1 cellular context compared by ENCODE assay signal in genomic region chr4:172998527-172999469, GRCh38.
TF ChIP-seq lines count a peak whose summit lies in the region.

No MANE protein-coding gene starts in this region.

TF ChIP-seq in K562, 482 proteins besides CTCF, POLR2A, EP300 and RAD21 (continued from another document and continues in another):
- no peak for TF ChIP-seq ZNF609 (CRISPR knock-in tag; IDR thresholded peaks at IDR 0.05; ENCODE audit: borderline replicate concordance)
- no peak for TF ChIP-seq BRF2 (IDR thresholded peaks at IDR 0.05; ENCODE audit: borderline replicate concordance, insufficient read depth, insufficient read length)
- no peak for TF ChIP-seq PRMT5 (CRISPR knock-in tag; IDR thresholded peaks at IDR 0.05)
- TF ChIP-seq ESRRA (IDR thresholded peaks at IDR 0.05; ENCODE audit: borderline replicate concordance, low read depth): peak; percentile 71
- TF ChIP-seq ZNF512 (tag; IDR thresholded peaks at IDR 0.05): no peak
- TF ChIP-seq DNMT1 (IDR thresholded peaks at IDR 0.05): no peak
- no peak for TF ChIP-seq ID3 (CRISPR knock-in tag; IDR thresholded peaks at IDR 0.05)
- peak; percentile 74 for TF ChIP-seq ID3 (tag; IDR thresholded peaks at IDR 0.05)
- no peak for TF ChIP-seq HEY1 (CRISPR knock-in tag; IDR thresholded peaks at IDR 0.05; ENCODE audit: borderline replicate concordance)
- TF ChIP-seq ZNF318 (IDR thresholded peaks at IDR 0.05; ENCODE audit: borderline replicate concordance in 1 of 2, low read depth in 1 of 2): peak in 1 of 2 experiments; percentile 67; a peak in 2 of 4 replicates
- no peak for TF ChIP-seq ZNF407 (IDR thresholded peaks at IDR 0.05; ENCODE audit: low read depth)
- no peak for TF ChIP-seq SNAPC5 (CRISPR knock-in tag; IDR thresholded peaks at IDR 0.05)
- TF ChIP-seq ZNF785 (CRISPR knock-in tag; IDR thresholded peaks at IDR 0.05): no peak
- no peak for TF ChIP-seq E4F1 (CRISPR knock-in tag; IDR thresholded peaks at IDR 0.05; ENCODE audit: borderline replicate concordance)
- no peak for TF ChIP-seq POLR3A (IDR thresholded peaks at IDR 0.05; ENCODE audit: borderline replicate concordance, extremely low read depth, insufficient read depth, insufficient read length)
- peak; percentile 43; the same call in 1 of the 2 replicates for TF ChIP-seq ZNF384 (IDR thresholded peaks at IDR 0.05; ENCODE audit: low read depth, low read length)
- TF ChIP-seq NCOA6 (IDR thresholded peaks at IDR 0.05): no peak
